ENCODE assay signal across 8 cellular contexts in the genomic region with DNA sequence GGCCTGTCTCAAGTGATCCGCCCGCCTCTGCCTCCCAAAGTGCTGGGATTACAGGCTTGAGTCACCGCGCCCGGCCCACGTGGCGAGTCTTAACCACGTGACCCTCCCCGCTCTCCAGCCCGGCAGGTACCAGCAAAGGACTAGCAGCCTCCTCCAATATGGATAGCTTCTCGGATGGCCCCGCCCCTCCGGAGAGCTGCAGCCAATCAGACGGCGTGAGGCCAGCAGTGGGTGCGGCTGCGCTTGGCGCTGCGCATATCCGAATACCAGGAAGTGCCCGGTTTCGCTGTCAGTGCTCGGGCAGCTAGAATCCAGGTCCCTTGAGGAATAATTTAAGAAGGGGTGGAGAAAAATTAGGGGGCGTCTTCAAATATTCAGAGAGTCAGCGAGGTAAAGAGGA. TPM values are rescaled to one million over a fixed set of nuclear protein-coding genes. Genes with fewer than 3 reads are reported as not detected.
DNase-seq lines count a peak whose midpoint lies in the region; ATAC-seq and TF ChIP-seq lines count a peak whose summit lies in the region.

No MANE protein-coding gene starts in this region.

- H3K4me1 Mint-ChIP-seq in activated CD8-positive, alpha-beta memory T cell treated with anti-CD3 and anti-CD28 coated beads, Interleukin-2, amount 10 ng/mL, durations not matched to agents 7 days and 5 days = peaks cover 17% of the 10 kb centered on the region
- H3K4me1 Mint-ChIP-seq in endothelial cell (ENCODE audit: unreplicated experiment) = no peaks in the 10 kb centered on the region

- peak overlapping the region; percentile 87 for H3K4me3 Mint-ChIP-seq in activated CD8-positive, alpha-beta memory T cell treated with anti-CD3 and anti-CD28 coated beads, Interleukin-2, amount 10 ng/mL, durations not matched to agents 7 days and 5 days
- H3K4me3 Mint-ChIP-seq in endothelial cell (ENCODE audit: unreplicated experiment) = peak overlapping the region; percentile 66

- peak overlapping the region; percentile 41 for H3K4me3 ChIP-seq in H7 (ENCODE audit: insufficient read depth, low read depth, low read length)
- H3K4me3 ChIP-seq in mononuclear cell (ENCODE audit: low read length) = peak overlapping the region; percentile 56

- H3K27ac Mint-ChIP-seq in activated CD8-positive, alpha-beta memory T cell treated with anti-CD3 and anti-CD28 coated beads, Interleukin-2, amount 10 ng/mL, durations not matched to agents 7 days and 5 days = peak overlapping the region; percentile 89
- H3K27ac Mint-ChIP-seq in endothelial cell (ENCODE audit: unreplicated experiment) = peak overlapping the region; percentile 53

- H3K27me3 ChIP-seq in H7 (ENCODE audit: control insufficient read depth, insufficient read depth, low read length) = no peaks in the 10 kb centered on the region; the same call in 1 of the 2 replicates
- no peaks in the 10 kb centered on the region for H3K27me3 ChIP-seq in mononuclear cell (ENCODE audit: insufficient read depth, low read length)

- CTCF ChIA-PET in activated CD8-positive, alpha-beta memory T cell treated with anti-CD3 and anti-CD28 coated beads, Interleukin-2, amount 10 ng/mL, durations not matched to agents 7 days and 5 days (lab: Charles Lee) = interaction anchor here (0.8 to 10.5 kb wide), 11 partner anchors 11 to 799 kb away, joined by 3 to 107 read pairs (median 4); a partner anchor contains a TSS
- CTCF ChIA-PET in HEK293T (lab: Yijun Ruan, JAX) = interaction anchor here (0.6 to 1.9 kb wide), 2 partner anchors 11 to 270 kb away, joined by 3 to 12 read pairs; no protein-coding TSS in a partner anchor

- H3K9me3 ChIP-seq in mononuclear cell (ENCODE audit: low read depth, low read length) = no peaks in the 10 kb centered on the region

- no peaks in the 10 kb centered on the region for H3K27me3 Mint-ChIP-seq in activated CD8-positive, alpha-beta memory T cell treated with anti-CD3 and anti-CD28 coated beads, Interleukin-2, amount 10 ng/mL, durations not matched to agents 7 days and 5 days
- peaks cover 2% of the 10 kb centered on the region for H3K27me3 Mint-ChIP-seq in endothelial cell (ENCODE audit: unreplicated experiment)

- ATAC-seq in activated CD8-positive, alpha-beta memory T cell treated with anti-CD3 and anti-CD28 coated beads, Interleukin-2, amount 10 ng/mL, durations not matched to agents 7 days and 5 days = peak; percentile 100

- POLR2A ChIA-PET in HEK293T (lab: Yijun Ruan, JAX) = interaction anchor here (0.7 to 3.5 kb wide), 14 partner anchors 8 to 652 kb away, joined by 3 to 31 read pairs (median 4); a partner anchor contains a TSS

- TF ChIP-seq CTCF in endothelial cell (IDR thresholded peaks at IDR 0.05; ENCODE audit: unreplicated experiment) = no peak

- peaks cover 26% of the 10 kb centered on the region for H3K4me1 ChIP-seq in mononuclear cell (ENCODE audit: insufficient read depth, low read length)

- H3K36me3 Mint-ChIP-seq in activated CD8-positive, alpha-beta memory T cell treated with anti-CD3 and anti-CD28 coated beads, Interleukin-2, amount 10 ng/mL, durations not matched to agents 7 days and 5 days = no peaks in the 10 kb centered on the region
- no peaks in the 10 kb centered on the region for H3K36me3 Mint-ChIP-seq in endothelial cell (ENCODE audit: low read depth, unreplicated experiment)

- no peaks in the 10 kb centered on the region for H3K9me3 Mint-ChIP-seq in activated CD8-positive, alpha-beta memory T cell treated with anti-CD3 and anti-CD28 coated beads, Interleukin-2, amount 10 ng/mL, durations not matched to agents 7 days and 5 days (ENCODE audit: low read depth)
- no peaks in the 10 kb centered on the region for H3K9me3 Mint-ChIP-seq in endothelial cell (ENCODE audit: unreplicated experiment)

- H3K36me3 ChIP-seq in H7 (replicated peaks; ENCODE audit: control insufficient read depth, insufficient read depth, low read length) = no peaks in the 10 kb centered on the region

- DNase-seq in EH (ENCODE audit: low read depth) (peak; percentile 80), H7 (peak; percentile 96), NCI-H2227 treated with DMSO at 0.1 percent for 48 hours (lab: John Stamatoyannopoulos, UW) (peak; percentile 92), endothelial cell (ENCODE audit: low spot score) (peak; percentile 56), HEK293T (ENCODE audit: extremely low spot score) (no peak)
- DNase-seq in activated CD8-positive, alpha-beta memory T cell treated with anti-CD3 and anti-CD28 coated beads, Interleukin-2, amount 10 ng/mL, durations not matched to agents 7 days and 5 days = peak; percentile 97
- DNase-seq in stimulated activated CD8-positive, alpha-beta memory T cell treated with anti-CD3 and anti-CD28 coated beads, Interleukin-15, amount 100 ng/mL, for 4 hours (ENCODE audit: low read depth in 2 of 2) = peak; percentile 86 to 88

TF ChIP-seq in HEK293T, 16 proteins besides CTCF, POLR2A, EP300 and RAD21:
- TF ChIP-seq, protein P1, sequence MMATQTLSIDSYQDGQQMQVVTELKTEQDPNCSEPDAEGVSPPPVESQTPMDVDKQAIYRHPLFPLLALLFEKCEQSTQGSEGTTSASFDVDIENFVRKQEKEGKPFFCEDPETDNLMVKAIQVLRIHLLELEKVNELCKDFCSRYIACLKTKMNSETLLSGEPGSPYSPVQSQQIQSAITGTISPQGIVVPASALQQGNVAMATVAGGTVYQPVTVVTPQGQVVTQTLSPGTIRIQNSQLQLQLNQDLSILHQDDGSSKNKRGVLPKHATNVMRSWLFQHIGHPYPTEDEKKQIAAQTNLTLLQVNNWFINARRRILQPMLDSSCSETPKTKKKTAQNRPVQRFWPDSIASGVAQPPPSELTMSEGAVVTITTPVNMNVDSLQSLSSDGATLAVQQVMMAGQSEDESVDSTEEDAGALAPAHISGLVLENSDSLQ (IDR thresholded peaks at IDR 0.05) = no peak
- no peak for TF ChIP-seq BHLHE40 (IDR thresholded peaks at IDR 0.05; ENCODE audit: borderline replicate concordance)
- TF ChIP-seq SP1 (IDR thresholded peaks at IDR 0.05) = no peak
- no peak for TF ChIP-seq FOXA1 (IDR thresholded peaks at IDR 0.05)
- no peak for TF ChIP-seq SUZ12 (IDR thresholded peaks at IDR 0.05)
- TF ChIP-seq FOXM1 (IDR thresholded peaks at IDR 0.05; ENCODE audit: borderline replicate concordance) = no peak
- TF ChIP-seq CTBP1 (IDR thresholded peaks at IDR 0.05; ENCODE audit: borderline replicate concordance) = no peak
- TF ChIP-seq ARNT (IDR thresholded peaks at IDR 0.05) = no peak
- no peak for TF ChIP-seq HDGF (IDR thresholded peaks at IDR 0.05; ENCODE audit: borderline replicate concordance)
- TF ChIP-seq ELF4 (IDR thresholded peaks at IDR 0.05) = no peak
- no peak for TF ChIP-seq TARDBP (IDR thresholded peaks at IDR 0.05)
- TF ChIP-seq ZNF384 (IDR thresholded peaks at IDR 0.05) = no peak
- TF ChIP-seq LEF1 (IDR thresholded peaks at IDR 0.05; ENCODE audit: borderline replicate concordance) = no peak
TF ChIP-seq in HEK293T: peak in this region for 0.

RNA-seq across cellular contexts. Expression of a gene that starts 14.7 kb away (rescaled TPM):
- total RNA-seq in H7 (2014; rRNA removed; shearing (Covaris generic)) = 70.2 and 72.6 TPM in 2 replicates
- 10 to 100 TPM; 34.7 to 40.0 TPM for total RNA-seq in activated CD8-positive, alpha-beta memory T cell treated with anti-CD3 and anti-CD28 coated beads, Interleukin-2, amount 10 ng/mL, durations not matched to agents 7 days and 5 days
- total RNA-seq in endothelial cell (ENCODE audit: unreplicated experiment) (53.0 TPM), mononuclear cell (21.6 TPM)
